ENCODE assay signal across 8 cellular contexts in the genomic region with DNA sequence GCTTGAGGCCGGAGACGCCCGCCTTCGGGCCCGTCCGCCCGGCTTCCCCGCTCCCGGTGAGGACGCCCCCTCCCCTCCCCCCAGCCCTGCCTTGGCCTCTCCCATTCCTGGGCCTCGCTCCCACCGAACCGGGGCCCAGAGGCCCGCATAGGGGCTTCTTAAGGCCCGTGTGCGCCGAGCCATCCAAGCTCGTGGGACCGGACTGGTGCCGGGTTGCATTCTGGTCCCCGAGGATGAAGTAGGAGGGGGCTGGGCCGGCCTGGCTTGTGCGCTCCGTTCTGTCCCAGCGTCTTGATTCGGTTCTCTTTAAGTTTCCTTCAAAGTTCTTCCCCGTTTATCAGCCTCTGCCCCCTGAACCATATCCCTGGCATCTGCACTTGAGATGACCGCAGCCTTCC. TPM values are rescaled to one million over a fixed set of nuclear protein-coding genes. Genes with fewer than 3 reads are reported as not detected.
A peak's percentile ranks its signal among the peaks of the same experiment; 100 is the strongest.
DNase-seq lines count a peak whose midpoint lies in the region; ATAC-seq and TF ChIP-seq lines count a peak whose summit lies in the region.

No MANE protein-coding gene starts in this region.

- H3K9me3 Mint-ChIP-seq in CD8-positive, alpha-beta T cell, result no peaks in the 10 kb centered on the region

- peak overlapping the region; percentile 91 for H3K27ac ChIP-seq in CD8-positive, alpha-beta T cell (ENCODE audit: low read depth, low read length)
- H3K27ac ChIP-seq in right lobe of liver, result peak overlapping the region; percentile 72 to 79 (median 78)
- H3K27ac ChIP-seq in urinary bladder (ENCODE audit: low read depth), result peak overlapping the region; percentile 76

- no peak for ATAC-seq in CD8-positive, alpha-beta T cell
- ATAC-seq in HG02840 (IDR thresholded peaks at IDR 0.05; ENCODE audit: low FRiP score, unreplicated experiment) (peak; percentile 10), right lobe of liver (no peak)

- peaks cover 37% of the 10 kb centered on the region for H3K36me3 Mint-ChIP-seq in CD8-positive, alpha-beta T cell

- H3K4me3 Mint-ChIP-seq in CD8-positive, alpha-beta T cell, result peak overlapping the region; percentile 94

- CTCF ChIA-PET in CD8-positive, alpha-beta T cell (lab: Charles Lee), result interaction anchor here (1.0 to 16.7 kb wide), 6 partner anchors 21 to 206 kb away, joined by 3 to 343 read pairs (median 10); partner anchors contain the start of genes MPDU1 and TMEM102

- no peak for TF ChIP-seq POLR2A in right lobe of liver (IDR thresholded peaks at IDR 0.05)

- TF ChIP-seq CTCF in CD8-positive, alpha-beta T cell (IDR thresholded peaks at IDR 0.05), result no peak
- TF ChIP-seq CTCF in right lobe of liver (IDR thresholded peaks at IDR 0.05), result no peak

- intact Hi-C loops in CD8-positive, alpha-beta T cell (cut with DNase I, micrococcal nuclease), result no loop called here
- intact Hi-C loops in right lobe of liver (cut with DNase I), result loop anchor here (5.0 to 10.0 kb wide), 2 partner anchors 47 to 50 kb away; no protein-coding TSS in a partner anchor

- no peaks in the 10 kb centered on the region for H3K9me3 ChIP-seq in CD8-positive, alpha-beta T cell (ENCODE audit: low read length)
- H3K9me3 ChIP-seq in adipocyte (ENCODE audit: control insufficient read depth, low read length) (no peaks in the 10 kb centered on the region), right lobe of liver (no peaks in the 10 kb centered on the region)

- peak overlapping the region; percentile 50 for H3K4me3 ChIP-seq in CD8-positive, alpha-beta T cell (ENCODE audit: low read depth, low read length)
- H3K4me3 ChIP-seq in adipocyte (ENCODE audit: low read length), result peak overlapping the region; percentile 81
- peak overlapping the region; percentile 82 to 99 (median 94) for H3K4me3 ChIP-seq in right lobe of liver
- peak overlapping the region; percentile 84 for H3K4me3 ChIP-seq in urinary bladder (ENCODE audit: low read depth, low read length)

- peaks cover 49% of the 10 kb centered on the region for H3K4me1 ChIP-seq in CD8-positive, alpha-beta T cell (ENCODE audit: insufficient read depth, low read length)
- H3K4me1 ChIP-seq in adipocyte (ENCODE audit: control insufficient read depth, insufficient read depth, low read length), result peaks cover 45% of the 10 kb centered on the region
- peaks cover 0 to 30% (median 15%) of the 10 kb centered on the region in 4 donors for H3K4me1 ChIP-seq in right lobe of liver
- H3K4me1 ChIP-seq in urinary bladder (ENCODE audit: insufficient read depth), result no peaks in the 10 kb centered on the region

- WGBS in right lobe of liver (ENCODE audit: insufficient coverage, low coverage, low lambda C conversion rate, missing lambda C conversion rate), result under 1% methylated on average over 9 of the region's 28 CpGs
- under 1% methylated on average over 28 of the region's 28 CpGs for WGBS in urinary bladder

- no peaks in the 10 kb centered on the region for H3K27me3 ChIP-seq in CD8-positive, alpha-beta T cell (ENCODE audit: insufficient read depth, low read length)
- H3K27me3 ChIP-seq in adipocyte (replicated peaks; ENCODE audit: control insufficient read depth, insufficient read depth, low read length) (no peaks in the 10 kb centered on the region), right lobe of liver (no peaks in the 10 kb centered on the region)

- H3K9ac ChIP-seq in adipocyte (ENCODE audit: low read length), result peak overlapping the region; percentile 88

- no peaks in the 10 kb centered on the region for H3K27me3 Mint-ChIP-seq in CD8-positive, alpha-beta T cell (ENCODE audit: low read depth)

- H3K27ac Mint-ChIP-seq in CD8-positive, alpha-beta T cell, result peak overlapping the region; percentile 99

- H3K4me1 Mint-ChIP-seq in CD8-positive, alpha-beta T cell (ENCODE audit: low read depth), result peaks cover 48% of the 10 kb centered on the region

- peaks cover 24% of the 10 kb centered on the region for H3K36me3 ChIP-seq in CD8-positive, alpha-beta T cell (ENCODE audit: insufficient read depth, low read length)
- H3K36me3 ChIP-seq in adipocyte (ENCODE audit: control insufficient read depth, insufficient read depth, low read length, severe bottlenecking), result peaks cover 33% of the 10 kb centered on the region
- H3K36me3 ChIP-seq in right lobe of liver, result peaks cover 0 to 26% (median 5%) of the 10 kb centered on the region in 4 donors
- peaks cover 2% of the 10 kb centered on the region for H3K36me3 ChIP-seq in urinary bladder (ENCODE audit: insufficient read depth)

- no peak for DNase-seq in CD8-positive, alpha-beta T cell
- peak; percentile 59 for DNase-seq in adipocyte (ENCODE audit: low read depth)
- DNase-seq in right lobe of liver, result peak in 1 of 3 donors; percentile 54
- no peak for DNase-seq in SKM-1 (lab: John Stamatoyannopoulos, UW; ENCODE audit: unreplicated experiment)
- DNase-seq in iPS-NIHi11 (ENCODE audit: low spot score), result no peak
- no peak for DNase-seq in iPS-NIHi7 (ENCODE audit: extremely low spot score)

- POLR2A ChIA-PET in CD8-positive, alpha-beta T cell (lab: Charles Lee), result interaction anchor here (0.6 to 2.8 kb wide), 5 partner anchors 10 to 200 kb away, joined by 3 to 21 read pairs (median 6); partner anchors contain the start of genes FXR2, TP53 and WRAP53

RNA-seq across cellular contexts. Expression of gene SENP3, which starts 0.5 kb away (rescaled TPM):
- total RNA-seq in CD8-positive, alpha-beta T cell, result 10 to 100 TPM; 31.9 to 35.9 TPM
- total RNA-seq in right lobe of liver, result 10 to 100 TPM; 12.3 to 33.9 (median 15.1) TPM
- 34.7 TPM for total RNA-seq in urinary bladder
- polyA plus RNA-seq in urinary bladder, result 54.6 TPM

RNA-seq across cellular contexts. Expression of gene TNFSF13, which starts 3.7 kb away (rescaled TPM):
- 1 to 10 TPM in 1 of 2 experiments, under 1 TPM in 1; 0.64 to 1.1 TPM for total RNA-seq in CD8-positive, alpha-beta T cell
- total RNA-seq in right lobe of liver (10 to 100 TPM in 2 of 6 experiments, 1 to 10 TPM in 4; 4.3 to 13.0 (median 6.2) TPM), urinary bladder (3.8 TPM)
- 22.3 TPM for polyA plus RNA-seq in urinary bladder

RNA-seq across cellular contexts. Expression of gene TNFSF12, which starts 13.3 kb away (rescaled TPM):
- 10 to 100 TPM; 11.3 to 13.1 TPM for total RNA-seq in CD8-positive, alpha-beta T cell
- total RNA-seq in right lobe of liver (10 to 100 TPM in 4 of 6 experiments, 1 to 10 TPM in 2; 6.1 to 14.7 (median 11.4) TPM), urinary bladder (8.5 TPM)
- 87.2 TPM for polyA plus RNA-seq in urinary bladder

RNA-seq across cellular contexts. Expression of gene CD68, which starts 17.2 kb away (rescaled TPM):
- total RNA-seq in CD8-positive, alpha-beta T cell, result under 1 TPM in 1 of 2 experiments, not detected in 1; 0.62 TPM
- total RNA-seq in right lobe of liver, result 100 to 1,000 TPM in 1 of 6 experiments, 10 to 100 TPM in 5; 31.6 to 179 (median 51.1) TPM
- total RNA-seq in urinary bladder, result 9.1 TPM
- polyA plus RNA-seq in urinary bladder, result 73.7 TPM

RNA-seq across cellular contexts. Expression of gene MPDU1, which starts 21.4 kb away (rescaled TPM):
- 10 to 100 TPM; 16.6 to 17.2 TPM for total RNA-seq in CD8-positive, alpha-beta T cell
- total RNA-seq in right lobe of liver, result 100 to 1,000 TPM in 2 of 6 experiments, 10 to 100 TPM in 4; 54.2 to 199 (median 63.3) TPM
- 40.2 TPM for total RNA-seq in urinary bladder
- polyA plus RNA-seq in urinary bladder, result 40.4 TPM

Comparison
In these comparisons a context has a peak if more than half of its experiments do, and no peak if none do; other contexts are left out.
1. intact Hi-C loops: an anchor here in right lobe of liver (5.0 to 10.0 kb wide); none called in CD8-positive, alpha-beta T cell.